ENCODE assay signal across 9 cellular contexts in genomic region chr10:110067960-110068770, GRCh38.
A peak's percentile ranks its signal among the peaks of the same experiment; 100 is the strongest.
DNase-seq lines count a peak whose midpoint lies in the region; ATAC-seq, FAIRE-seq and TF ChIP-seq lines count a peak whose summit lies in the region.
"Had no signal": no experiment of that assay in that cellular context is flagged by ENCODE, and none has a peak within 500 bp of the region (broad histone marks: within the 10 kb centered on the region; RNA-seq: fewer than 3 reads in every experiment).

No MANE protein-coding gene starts in this region.

- H3K36me3 Mint-ChIP-seq in activated naive CD8-positive, alpha-beta T cell treated with anti-CD3 and anti-CD28 coated beads for 36 hours: peaks cover 3% of the 10 kb centered on the region

- H3K27ac Mint-ChIP-seq in activated naive CD8-positive, alpha-beta T cell treated with anti-CD3 and anti-CD28 coated beads for 36 hours: peak overlapping the region; percentile 83

- intact Hi-C loops in mucosa of descending colon (cut with DNase I, micrococcal nuclease): no loop called here

- no peaks in the 10 kb centered on the region for H3K36me3 ChIP-seq in KOPT-K1 (ENCODE audit: insufficient read depth, low read length)
- H3K36me3 ChIP-seq in mucosa of descending colon (ENCODE audit: low read depth): no peaks in the 10 kb centered on the region
- H3K36me3 ChIP-seq in brain microvascular endothelial cell (replicated peaks): no peaks in the 10 kb centered on the region
- H3K36me3 ChIP-seq: SJSA1 had no signal

- H3K4me3 ChIP-seq in mucosa of descending colon (no peak overlapping the region), brain microvascular endothelial cell (ENCODE audit: low read depth, low read length) (no peak overlapping the region)
- H3K4me3 ChIP-seq: SJSA1 had no signal

- ATAC-seq in GM21786 (IDR thresholded peaks at IDR 0.05; ENCODE audit: unreplicated experiment) (peak; percentile 41), mucosa of descending colon (peak; percentile 77)

- no peaks in the 10 kb centered on the region for H3K9me3 Mint-ChIP-seq in activated naive CD8-positive, alpha-beta T cell treated with anti-CD3 and anti-CD28 coated beads for 36 hours

- H3K27me3 ChIP-seq in brain microvascular endothelial cell (replicated peaks): no peaks in the 10 kb centered on the region
- H3K27me3 ChIP-seq: SJSA1 had no signal

- H3K4me3 Mint-ChIP-seq in activated naive CD8-positive, alpha-beta T cell treated with anti-CD3 and anti-CD28 coated beads for 36 hours: peak overlapping the region; percentile 63

- H3K27ac ChIP-seq in KOPT-K1 (ENCODE audit: low read depth, low read length, poor library complexity, severe bottlenecking): peak overlapping the region; percentile 91
- no peak overlapping the region for H3K27ac ChIP-seq in brain microvascular endothelial cell
- H3K27ac ChIP-seq: SJSA1 had no signal

- FAIRE-seq in GM12892 (lab: Jason Lieb, UNC): peak; percentile 85

- TF ChIP-seq CTCF in mucosa of descending colon (IDR thresholded peaks at IDR 0.05) (no peak), brain microvascular endothelial cell (IDR thresholded peaks at IDR 0.05; ENCODE audit: low read depth, low read length, missing control alignments) (no peak)

- TF ChIP-seq POLR2A in GM12892 (IDR thresholded peaks at IDR 0.05; ENCODE audit: low read depth, low read length): no peak

- H3K4me1 Mint-ChIP-seq in activated naive CD8-positive, alpha-beta T cell treated with anti-CD3 and anti-CD28 coated beads for 36 hours: peaks cover 71% of the 10 kb centered on the region

- in situ Hi-C loops in brain microvascular endothelial cell (cut with HindIII; ENCODE audit: low pct_ligation_motif_present, low sequenced_read_pairs): no loop called here

- H3K27me3 Mint-ChIP-seq in activated naive CD8-positive, alpha-beta T cell treated with anti-CD3 and anti-CD28 coated beads for 36 hours: no peaks in the 10 kb centered on the region

- H3K4me1 ChIP-seq in mucosa of descending colon (ENCODE audit: low read depth): no peaks in the 10 kb centered on the region

- DNase-seq in GM12892 (ENCODE audit: insufficient read length): peak; percentile 21
- DNase-seq in activated naive CD8-positive, alpha-beta T cell treated with anti-CD3 and anti-CD28 coated beads for 36 hours: peak; percentile 45
- DNase-seq in mucosa of descending colon: peak in 1 of 3 donors; percentile 21
- no peak for DNase-seq in midbrain (lab: John Stamatoyannopoulos, UW)
- DNase-seq in effector CD8-positive, alpha-beta T cell (lab: John Stamatoyannopoulos, UW): no peak
- no peak for DNase-seq in brain microvascular endothelial cell

- no peaks in the 10 kb centered on the region for H3K9me3 ChIP-seq in KOPT-K1 (ENCODE audit: insufficient read depth, low read length, poor library complexity, severe bottlenecking)
- no peaks in the 10 kb centered on the region for H3K9me3 ChIP-seq in mucosa of descending colon
- H3K9me3 ChIP-seq: SJSA1 had no signal

Comparison
In these comparisons a context has a peak if more than half of its experiments do, and no peak if none do; other contexts are left out.
1. DNase-seq: peak in GM12892 (single experiment) and activated naive CD8-positive, alpha-beta T cell treated with anti-CD3 and anti-CD28 coated beads for 36 hours (single experiment); none in midbrain (single experiment), effector CD8-positive, alpha-beta T cell (single experiment) and brain microvascular endothelial cell (single experiment).